Comparison of ENCODE assay signal across 12 cellular contexts in the genomic region with DNA sequence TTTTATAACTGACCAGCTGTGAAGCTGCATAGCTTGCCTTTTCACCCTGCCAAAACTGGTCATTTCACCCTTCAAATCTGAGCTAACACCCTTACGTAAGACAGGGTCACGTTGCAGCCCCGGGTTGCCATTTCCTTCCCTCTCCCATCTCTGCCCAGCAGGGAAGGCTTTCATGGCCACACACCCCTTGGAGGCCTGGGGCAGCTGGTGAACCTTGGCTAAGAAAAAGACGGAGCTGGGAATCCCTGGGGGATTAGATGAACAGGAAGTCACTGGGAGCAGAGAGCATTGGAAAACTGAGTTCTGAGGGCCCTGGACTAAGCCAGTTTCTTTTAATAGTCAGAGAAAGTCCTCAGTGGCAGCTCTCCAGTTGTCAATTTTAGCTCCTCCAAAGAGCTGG.
DNase-seq lines count a peak whose midpoint lies in the region; ATAC-seq and TF ChIP-seq lines count a peak whose summit lies in the region.
"Had no signal": no experiment of that assay in that cellular context is flagged by ENCODE, and none has a peak within 500 bp of the region (broad histone marks: within the 10 kb centered on the region; RNA-seq: fewer than 3 reads in every experiment).

No MANE protein-coding gene starts in this region.

- no peaks in the 10 kb centered on the region for H3K4me1 Mint-ChIP-seq in activated CD8-positive, alpha-beta T cell treated with anti-CD3 and anti-CD28 coated beads, Interleukin-2, amount 10 ng/mL, durations not matched to agents 7 days and 5 days (ENCODE audit: low read depth)

- H3K27ac Mint-ChIP-seq in activated CD8-positive, alpha-beta T cell treated with anti-CD3 and anti-CD28 coated beads, Interleukin-2, amount 10 ng/mL, durations not matched to agents 7 days and 5 days, result no peak overlapping the region

- H3K9me3 Mint-ChIP-seq in activated CD8-positive, alpha-beta T cell treated with anti-CD3 and anti-CD28 coated beads, Interleukin-2, amount 10 ng/mL, durations not matched to agents 7 days and 5 days (ENCODE audit: insufficient read depth), result no peaks in the 10 kb centered on the region

- DNase-seq in NCI-H345 treated with DMSO at 0.1 percent for 48 hours (lab: John Stamatoyannopoulos, UW; ENCODE audit: unreplicated experiment) (peak; percentile 20), coronary artery (ENCODE audit: low spot score) (peak; percentile 89), left lobe of liver (ENCODE audit: low spot score) (no peak), stromal cell of bone marrow (ENCODE audit: low read depth) (peak; percentile 11), MV-4-11 (lab: John Stamatoyannopoulos, UW) (no peak), activated T-cell treated with anti-CD3 and anti-CD28 coated beads for 4 hours (no peak)
- DNase-seq in activated CD8-positive, alpha-beta T cell treated with anti-CD3 and anti-CD28 coated beads, Interleukin-2, amount 10 ng/mL, durations not matched to agents 7 days and 5 days, result no peak
- DNase-seq: DND-41, NCI-H2029, SHP77 had no signal

- H3K27ac ChIP-seq in coronary artery, result peak overlapping the region; percentile 61 to 80

- no peak overlapping the region for H3K4me3 ChIP-seq in coronary artery

- no peak for TF ChIP-seq CTCF in coronary artery (IDR thresholded peaks at IDR 0.05)

- ATAC-seq in left lobe of liver, result peak; percentile 12
- no peak for ATAC-seq in activated CD8-positive, alpha-beta T cell treated with anti-CD3 and anti-CD28 coated beads, Interleukin-2, amount 10 ng/mL, durations not matched to agents 7 days and 5 days
- ATAC-seq in GM19467 (IDR thresholded peaks at IDR 0.05; ENCODE audit: unreplicated experiment), result no peak
- ATAC-seq: HCT116 had no signal

- no peaks in the 10 kb centered on the region for H3K36me3 Mint-ChIP-seq in activated CD8-positive, alpha-beta T cell treated with anti-CD3 and anti-CD28 coated beads, Interleukin-2, amount 10 ng/mL, durations not matched to agents 7 days and 5 days (ENCODE audit: low read depth)

- no peak overlapping the region for H3K4me3 Mint-ChIP-seq in activated CD8-positive, alpha-beta T cell treated with anti-CD3 and anti-CD28 coated beads, Interleukin-2, amount 10 ng/mL, durations not matched to agents 7 days and 5 days

- H3K27me3 Mint-ChIP-seq in activated CD8-positive, alpha-beta T cell treated with anti-CD3 and anti-CD28 coated beads, Interleukin-2, amount 10 ng/mL, durations not matched to agents 7 days and 5 days (ENCODE audit: low read depth), result peaks cover 6% of the 10 kb centered on the region

- POLR2A ChIA-PET in activated CD8-positive, alpha-beta T cell treated with anti-CD3 and anti-CD28 coated beads, Interleukin-2, amount 10 ng/mL, durations not matched to agents 7 days and 5 days (lab: Charles Lee), result no interaction called here

- CTCF ChIA-PET in activated CD8-positive, alpha-beta T cell treated with anti-CD3 and anti-CD28 coated beads, Interleukin-2, amount 10 ng/mL, durations not matched to agents 7 days and 5 days (lab: Charles Lee), result no interaction called here

Comparison
In these comparisons a context has a peak if more than half of its experiments do, and no peak if none do; other contexts are left out.
1. DNase-seq: peak in NCI-H345 treated with DMSO at 0.1 percent for 48 hours (single experiment), coronary artery (single experiment) and stromal cell of bone marrow (single experiment); none in left lobe of liver (single experiment), MV-4-11 (single experiment), activated T-cell treated with anti-CD3 and anti-CD28 coated beads for 4 hours (single experiment) and activated CD8-positive, alpha-beta T cell treated with anti-CD3 and anti-CD28 coated beads, Interleukin-2, amount 10 ng/mL, durations not matched to agents 7 days and 5 days (single experiment).